Comparison of ENCODE assay signal across 1 cellular context in genomic region chr15:75758071-75758872, GRCh38.
TF ChIP-seq lines count a peak whose summit lies in the region.

No MANE protein-coding gene starts in this region.

TF ChIP-seq in K562, 482 proteins besides CTCF, POLR2A, EP300 and RAD21 (continued from another document and continues in another):
- TF ChIP-seq MGA (IDR thresholded peaks at IDR 0.05) (peak; percentile 85), HMG20A (CRISPR knock-in tag; conservative IDR thresholded peaks at IDR 0.05) (no peak), ZNF384 (IDR thresholded peaks at IDR 0.05; ENCODE audit: low read depth, low read length) (no peak), PPARD (CRISPR knock-in tag; IDR thresholded peaks at IDR 0.05) (no peak), PBX2 (CRISPR knock-in tag; IDR thresholded peaks at IDR 0.05; ENCODE audit: low read depth) (no peak), PBX2 (tag; conservative IDR thresholded peaks at IDR 0.05; ENCODE audit: low read depth) (no peak), MECOM (CRISPR knock-in tag; IDR thresholded peaks at IDR 0.05) (no peak), ZNF3 (CRISPR knock-in tag; IDR thresholded peaks at IDR 0.05) (no peak), HMG20B (CRISPR knock-in tag; IDR thresholded peaks at IDR 0.05) (no peak), ATF7 (IDR thresholded peaks at IDR 0.05) (no peak; the same call in 1 of the 2 replicates), ZNF398 (CRISPR knock-in tag; IDR thresholded peaks at IDR 0.05) (no peak), ZNF407 (IDR thresholded peaks at IDR 0.05; ENCODE audit: low read depth) (no peak), TAL1 (IDR thresholded peaks at IDR 0.05) (no peak), KDM2B (CRISPR knock-in tag; IDR thresholded peaks at IDR 0.05) (no peak), EHMT2 (IDR thresholded peaks at IDR 0.05) (no peak), HBP1 (CRISPR knock-in tag; IDR thresholded peaks at IDR 0.05) (no peak), FOSL1 (tag; conservative IDR thresholded peaks at IDR 0.05) (0 out of 2 replicates have a peak, but pooled peaks have one; percentile 32), ATF1 (CRISPR knock-in tag; IDR thresholded peaks at IDR 0.05) (no peak), ATF1 (tag; IDR thresholded peaks at IDR 0.05) (0 out of 2 replicates have a peak, but pooled peaks have one; percentile 13), POLR3G (IDR thresholded peaks at IDR 0.05; ENCODE audit: extremely low read depth, insufficient read length, insufficient replicate concordance) (no peak)
